ENCODE assay signal across 31 cellular contexts in genomic region chr1:240973875-240974274, GRCh38.
"Had no signal": no experiment of that assay in that cellular context is flagged by ENCODE, and none has a peak within 500 bp of the region (broad histone marks: within the 10 kb centered on the region; RNA-seq: fewer than 3 reads in every experiment).

No MANE protein-coding gene starts in this region.

- H3K9me3 ChIP-seq: adrenal gland, ascending aorta, body of pancreas, breast epithelium had no signal

- DNase-seq: activated effector memory CD4-positive, alpha-beta T cell treated with anti-CD3 and anti-CD28 coated beads, Interleukin-2, amount 50 U/mL, for 16 hours; activated effector memory CD4-positive, alpha-beta T cell treated with Interleukin-2 at 50 U/mL for 16 hours; activated gamma-delta T cell; activated gamma-delta T cell treated with Interleukin-2 at 50 U/mL for 16 hours; activated naive CD4-positive, alpha-beta T cell; activated naive CD4-positive, alpha-beta T cell treated with anti-CD3 and anti-CD28 coated beads for 36 hours; activated naive CD4-positive, alpha-beta T cell treated with anti-CD3 and anti-CD28 coated beads, Interleukin-2, amount 10 ng/mL, durations not matched to agents 7 days and 5 days; activated naive CD4-positive, alpha-beta T cell treated with anti-CD3 and anti-CD28 coated beads, Interleukin-2, amount 50 U/mL, for 16 hours; activated naive CD4-positive, alpha-beta T cell treated with Interleukin-2 at 50 U/mL for 16 hours; activated naive CD8-positive, alpha-beta T cell treated with anti-CD3 and anti-CD28 coated beads for 36 hours; activated naive CD8-positive, alpha-beta T cell treated with anti-CD3 and anti-CD28 coated beads, Interleukin-2, amount 10 ng/mL, durations not matched to agents 7 days and 5 days; activated naive CD8-positive, alpha-beta T cell treated with anti-CD3 and anti-CD28 coated beads, Interleukin-2, amount 50 U/mL, for 24 hours; activated T-cell treated with anti-CD3 and anti-CD28 coated beads, Interleukin-2, amount 50 U/mL, for 24 hours; activated T-cell treated with anti-CD3 and anti-CD28 coated beads, Interleukin-2, amount 50 U/mL, for 4 hours; activated T-cell treated with anti-CD3 and anti-CD28 coated beads, Interleukin-2, amount 50 U/mL, for 48 hours; activated T-cell treated with anti-CD3 and anti-CD28 coated beads, Interleukin-2, amount 50 U/mL, for 72 hours; adrenal gland; amniotic stem cell; amygdala; anterior cingulate cortex; aorta; body of pancreas; brain microvascular endothelial cell; caudate nucleus; central memory CD4-positive, alpha-beta T cell; cerebellar nuclear complex had no signal

- ATAC-seq: activated naive CD4-positive, alpha-beta T cell treated with anti-CD3 and anti-CD28 coated beads, Interleukin-2, amount 50 U/mL, for 72 hours; activated naive CD8-positive, alpha-beta T cell treated with anti-CD3 and anti-CD28 coated beads, Interleukin-2, amount 50 U/mL, for 24 hours; activated T-cell treated with anti-CD3 and anti-CD28 coated beads, Interleukin-2, amount 50 U/mL, for 4 hours; activated T-cell treated with anti-CD3 and anti-CD28 coated beads, Interleukin-2, amount 50 U/mL, for 72 hours; activated T-helper 17 cell treated with anti-CD3 and anti-CD28 coated beads, Interleukin-2, amount 50 U/mL, for 72 hours; body of pancreas had no signal

- H3K4me3 ChIP-seq: adrenal gland, ascending aorta, body of pancreas, breast epithelium, cardiac muscle cell had no signal

- H3K27me3 ChIP-seq: adrenal gland, ascending aorta, body of pancreas, brain microvascular endothelial cell, breast epithelium, cardiac muscle cell had no signal

- H3K36me3 ChIP-seq: adrenal gland, ascending aorta, brain microvascular endothelial cell, breast epithelium, cardiac muscle cell had no signal

- H3K27ac ChIP-seq: adrenal gland, ascending aorta, body of pancreas, brain microvascular endothelial cell, breast epithelium, cardiac muscle cell had no signal

- H3K4me1 ChIP-seq: adrenal gland, ascending aorta, body of pancreas, breast epithelium had no signal
